In the genomic region with DNA sequence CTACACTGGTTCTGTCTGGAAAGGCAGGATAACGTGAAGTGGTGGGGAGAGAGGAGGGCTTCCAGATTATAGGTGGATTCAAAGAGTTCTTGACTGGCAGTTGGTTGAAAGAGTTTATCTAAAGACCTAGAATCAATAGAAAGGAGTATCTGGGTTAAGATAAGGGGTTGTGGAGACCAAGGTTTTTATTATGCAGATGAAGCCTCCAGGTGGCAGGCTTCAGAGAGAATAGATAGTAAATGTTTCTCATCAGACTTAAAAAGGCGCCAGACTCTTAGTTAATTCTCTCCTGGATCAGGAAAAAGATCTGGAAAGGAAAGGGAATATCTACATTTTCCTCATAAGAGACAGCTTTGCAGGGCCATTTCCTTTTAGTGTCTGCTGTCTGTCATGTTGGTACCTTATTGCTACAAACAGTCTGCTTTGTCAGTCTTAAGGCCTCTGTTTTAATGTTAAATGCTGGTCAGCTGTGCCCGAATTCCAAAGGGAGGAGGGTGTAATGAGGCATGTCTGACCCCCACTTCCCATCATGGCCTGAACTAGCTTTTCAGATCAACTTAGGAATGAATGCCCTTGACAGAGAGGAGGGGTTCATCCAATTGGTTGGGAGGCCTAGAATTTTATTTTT, we compare ENCODE assay signal across 15 cellular contexts.
"Had no signal": no experiment of that assay in that cellular context is flagged by ENCODE, and none has a peak within 500 bp of the region (broad histone marks: within the 10 kb centered on the region; RNA-seq: fewer than 3 reads in every experiment).

No MANE protein-coding gene starts in this region.

- H3K9me3 Mint-ChIP-seq: stimulated activated naive CD8-positive, alpha-beta T cell treated with anti-CD3 and anti-CD28 coated beads, Interleukin-15, amount 100 ng/mL, for 72 hours had no signal

- DNase-seq: activated CD4-positive, alpha-beta T cell treated with anti-CD3 and anti-CD28 coated beads for 36 hours; activated CD8-positive, alpha-beta T cell treated with anti-CD3 and anti-CD28 coated beads, Interleukin-2, amount 10 ng/mL, durations not matched to agents 7 days and 5 days; activated naive CD4-positive, alpha-beta T cell; colonic mucosa; effector CD4-positive, alpha-beta T cell; gastrocnemius medialis; left cardiac atrium; ovary; stimulated activated CD4-positive, alpha-beta T cell treated with anti-CD3 and anti-CD28 coated beads, Interleukin-4, amount 100 ng/mL, for 1 hour; stimulated activated naive CD8-positive, alpha-beta T cell treated with anti-CD3 and anti-CD28 coated beads, Interleukin-15, amount 100 ng/mL, for 72 hours; T-helper 1 cell; testis had no signal

- H3K4me1 Mint-ChIP-seq: activated CD4-positive, alpha-beta T cell treated with anti-CD3 and anti-CD28 coated beads for 36 hours; memory B cell; stimulated activated naive CD8-positive, alpha-beta T cell treated with anti-CD3 and anti-CD28 coated beads, Interleukin-15, amount 100 ng/mL, for 72 hours had no signal

- H3K4me3 Mint-ChIP-seq: activated CD4-positive, alpha-beta T cell treated with anti-CD3 and anti-CD28 coated beads for 36 hours; activated CD8-positive, alpha-beta T cell treated with anti-CD3 and anti-CD28 coated beads, Interleukin-2, amount 10 ng/mL, durations not matched to agents 7 days and 5 days; activated T-helper 1 cell treated with anti-CD3 and anti-CD28 coated beads, Interleukin-12 subunit alpha, Interleukin-12 subunit beta, Interleukin-2, Interleukin-4 antibody, amounts not matched to agents 30 ng/mL and 10 ng/mL and 1 ng/mL, durations not matched to agents 14 hours and 24 hours and 36 hours; memory B cell; nephron; stimulated activated naive CD8-positive, alpha-beta T cell treated with anti-CD3 and anti-CD28 coated beads, Interleukin-15, amount 100 ng/mL, for 72 hours had no signal

- H3K27ac Mint-ChIP-seq: activated CD4-positive, alpha-beta T cell treated with anti-CD3 and anti-CD28 coated beads for 36 hours; activated CD8-positive, alpha-beta T cell treated with anti-CD3 and anti-CD28 coated beads, Interleukin-2, amount 10 ng/mL, durations not matched to agents 7 days and 5 days; activated T-helper 1 cell treated with anti-CD3 and anti-CD28 coated beads, Interleukin-12 subunit alpha, Interleukin-12 subunit beta, Interleukin-2, Interleukin-4 antibody, amounts not matched to agents 30 ng/mL and 10 ng/mL and 1 ng/mL, durations not matched to agents 14 hours and 24 hours and 36 hours; memory B cell; nephron; stimulated activated naive CD8-positive, alpha-beta T cell treated with anti-CD3 and anti-CD28 coated beads, Interleukin-15, amount 100 ng/mL, for 72 hours had no signal

- ATAC-seq: activated CD4-positive, alpha-beta T cell treated with anti-CD3 and anti-CD28 coated beads for 36 hours; activated CD8-positive, alpha-beta T cell treated with anti-CD3 and anti-CD28 coated beads, Interleukin-2, amount 10 ng/mL, durations not matched to agents 7 days and 5 days; gastrocnemius medialis; left cardiac atrium; stimulated activated naive CD8-positive, alpha-beta T cell treated with anti-CD3 and anti-CD28 coated beads, Interleukin-15, amount 100 ng/mL, for 72 hours had no signal

- H3K27me3 Mint-ChIP-seq: activated CD4-positive, alpha-beta T cell treated with anti-CD3 and anti-CD28 coated beads for 36 hours; stimulated activated naive CD8-positive, alpha-beta T cell treated with anti-CD3 and anti-CD28 coated beads, Interleukin-15, amount 100 ng/mL, for 72 hours had no signal
